ENCODE assay signal across 19 cellular contexts in the genomic region with DNA sequence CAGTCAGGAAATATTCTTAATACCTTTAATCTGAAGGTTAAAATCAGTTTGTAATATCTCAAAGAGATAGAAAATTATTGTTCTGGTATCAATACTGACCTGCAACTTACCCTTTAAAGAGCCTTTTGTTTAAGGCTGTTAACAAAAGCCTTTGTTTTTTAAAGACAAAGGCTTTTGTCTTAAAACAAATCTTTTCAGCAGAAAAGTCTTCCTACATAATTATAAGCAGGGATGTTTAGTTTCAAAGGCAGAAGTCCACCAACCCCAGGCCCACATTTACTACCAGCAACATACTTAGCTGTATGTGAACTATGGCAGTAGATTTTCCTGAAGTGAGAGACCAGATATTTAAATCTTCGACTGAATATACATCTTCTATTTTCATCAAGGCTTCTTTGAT.
A peak's percentile ranks its signal among the peaks of the same experiment; 100 is the strongest.
DNase-seq lines count a peak whose midpoint lies in the region; ATAC-seq lines count a peak whose summit lies in the region.
"Had no signal": no experiment of that assay in that cellular context is flagged by ENCODE, and none has a peak within 500 bp of the region (broad histone marks: within the 10 kb centered on the region; RNA-seq: fewer than 3 reads in every experiment).

No MANE protein-coding gene starts in this region.

- ATAC-seq in GM21526 (IDR thresholded peaks at IDR 0.05; ENCODE audit: low FRiP score, unreplicated experiment), result no peak
- ATAC-seq in HG03342 (IDR thresholded peaks at IDR 0.05; ENCODE audit: unreplicated experiment), result no peak
- ATAC-seq in HG02571 (IDR thresholded peaks at IDR 0.05; ENCODE audit: unreplicated experiment), result no peak
- ATAC-seq: A549 had no signal

- DNase-seq in globus pallidus (ENCODE audit: low spot score) (peak; percentile 74), midbrain (lab: John Stamatoyannopoulos, UW) (peak; percentile 19), superior temporal gyrus (ENCODE audit: extremely low spot score) (peak; percentile 77)
- DNase-seq: AML-193; Caco-2; CD4-positive, alpha-beta T cell; DMS153; DMS79; GDM1; GOT3; H7 had no signal

- peak overlapping the region; percentile 70 for H3K27ac ChIP-seq in angular gyrus (ENCODE audit: low read depth, low read length)
- H3K27ac ChIP-seq: 22Rv1, A549, C4-2B, HL-60 had no signal

Comparison
In these comparisons a context has a peak if more than half of its experiments do, and no peak if none do; other contexts are left out.
1. DNase-seq: peak in every context shown above with its lines; median percentile 77 in superior temporal gyrus; 74 in globus pallidus; 19 in midbrain.